ENCODE assay signal across 1 cellular context in the genomic region with DNA sequence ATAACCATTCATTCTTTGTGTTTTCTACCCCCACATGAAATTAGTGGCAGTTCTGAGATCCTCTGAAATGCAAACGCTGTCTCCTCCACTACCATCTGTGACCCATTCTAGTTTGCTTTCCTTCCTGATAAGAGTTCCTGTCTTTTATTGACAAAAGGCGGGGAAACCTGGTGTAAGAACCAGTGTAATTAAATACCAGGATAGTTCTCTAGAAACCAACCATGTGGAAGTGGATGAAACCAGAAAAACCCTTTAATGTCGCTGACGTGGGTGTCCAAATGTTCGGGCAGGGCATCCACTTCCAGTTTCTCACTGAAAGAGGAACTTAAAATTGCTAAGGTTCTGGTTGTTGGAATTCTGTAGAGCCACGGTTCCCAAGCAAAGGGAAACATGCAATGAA.
TF ChIP-seq lines count a peak whose summit lies in the region.

No MANE protein-coding gene starts in this region.

TF ChIP-seq in K562, 482 proteins besides CTCF, POLR2A, EP300 and RAD21 (continued from another document):
- TF ChIP-seq ASH1L (IDR thresholded peaks at IDR 0.05; ENCODE audit: borderline replicate concordance, low read depth, partially characterized antibody) (no peak), KDM4B (IDR thresholded peaks at IDR 0.05; ENCODE audit: borderline replicate concordance in 2 of 2, low read depth in 1 of 2) (no peak), HMGN3 (IDR thresholded peaks at IDR 0.05; ENCODE audit: borderline replicate concordance, extremely low read depth, insufficient read length, low read depth, low read length) (no peak), STAT5A (IDR thresholded peaks at IDR 0.05; ENCODE audit: borderline replicate concordance, low read length) (no peak), NFYB (IDR thresholded peaks at IDR 0.05; ENCODE audit: extremely low read depth, insufficient read length) (no peak), ZNF583 (CRISPR knock-in tag; IDR thresholded peaks at IDR 0.05) (no peak), TSC22D4 (tag; IDR thresholded peaks at IDR 0.05) (no peak)
- TF ChIP-seq, protein P1, sequence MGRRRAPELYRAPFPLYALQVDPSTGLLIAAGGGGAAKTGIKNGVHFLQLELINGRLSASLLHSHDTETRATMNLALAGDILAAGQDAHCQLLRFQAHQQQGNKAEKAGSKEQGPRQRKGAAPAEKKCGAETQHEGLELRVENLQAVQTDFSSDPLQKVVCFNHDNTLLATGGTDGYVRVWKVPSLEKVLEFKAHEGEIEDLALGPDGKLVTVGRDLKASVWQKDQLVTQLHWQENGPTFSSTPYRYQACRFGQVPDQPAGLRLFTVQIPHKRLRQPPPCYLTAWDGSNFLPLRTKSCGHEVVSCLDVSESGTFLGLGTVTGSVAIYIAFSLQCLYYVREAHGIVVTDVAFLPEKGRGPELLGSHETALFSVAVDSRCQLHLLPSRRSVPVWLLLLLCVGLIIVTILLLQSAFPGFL (CRISPR knock-in tag; IDR thresholded peaks at IDR 0.05), result no peak
- TF ChIP-seq, protein P2, sequence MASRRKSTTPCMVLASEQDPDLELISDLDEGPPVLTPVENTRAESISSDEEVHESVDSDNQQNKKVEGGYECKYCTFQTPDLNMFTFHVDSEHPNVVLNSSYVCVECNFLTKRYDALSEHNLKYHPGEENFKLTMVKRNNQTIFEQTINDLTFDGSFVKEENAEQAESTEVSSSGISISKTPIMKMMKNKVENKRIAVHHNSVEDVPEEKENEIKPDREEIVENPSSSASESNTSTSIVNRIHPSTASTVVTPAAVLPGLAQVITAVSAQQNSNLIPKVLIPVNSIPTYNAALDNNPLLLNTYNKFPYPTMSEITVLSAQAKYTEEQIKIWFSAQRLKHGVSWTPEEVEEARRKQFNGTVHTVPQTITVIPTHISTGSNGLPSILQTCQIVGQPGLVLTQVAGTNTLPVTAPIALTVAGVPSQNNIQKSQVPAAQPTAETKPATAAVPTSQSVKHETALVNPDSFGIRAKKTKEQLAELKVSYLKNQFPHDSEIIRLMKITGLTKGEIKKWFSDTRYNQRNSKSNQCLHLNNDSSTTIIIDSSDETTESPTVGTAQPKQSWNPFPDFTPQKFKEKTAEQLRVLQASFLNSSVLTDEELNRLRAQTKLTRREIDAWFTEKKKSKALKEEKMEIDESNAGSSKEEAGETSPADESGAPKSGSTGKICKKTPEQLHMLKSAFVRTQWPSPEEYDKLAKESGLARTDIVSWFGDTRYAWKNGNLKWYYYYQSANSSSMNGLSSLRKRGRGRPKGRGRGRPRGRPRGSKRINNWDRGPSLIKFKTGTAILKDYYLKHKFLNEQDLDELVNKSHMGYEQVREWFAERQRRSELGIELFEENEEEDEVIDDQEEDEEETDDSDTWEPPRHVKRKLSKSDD (conservative IDR thresholded peaks at IDR 0.05; ENCODE audit: low read length), result no peak
